Comparison of ENCODE assay signal across 10 cellular contexts in genomic region chr17:29707212-29707571, GRCh38.
DNase-seq lines count a peak whose midpoint lies in the region; ATAC-seq and TF ChIP-seq lines count a peak whose summit lies in the region.
"Had no signal": no experiment of that assay in that cellular context is flagged by ENCODE, and none has a peak within 500 bp of the region (broad histone marks: within the 10 kb centered on the region; RNA-seq: fewer than 3 reads in every experiment).

No MANE protein-coding gene starts in this region.

- H3K9me3 Mint-ChIP-seq in activated naive CD8-positive, alpha-beta T cell (ENCODE audit: low read depth) = no peaks in the 10 kb centered on the region

- H3K27me3 ChIP-seq in GM06990 (replicated peaks; ENCODE audit: control insufficient read depth, insufficient read depth, low read length) (no peaks in the 10 kb centered on the region), gastrocnemius medialis (no peaks in the 10 kb centered on the region)

- in situ Hi-C loops in gastrocnemius medialis (cut with MboI; ENCODE audit: low sequenced_read_pairs in 4 of 4) = no loop called here

- TF ChIP-seq POLR2A in gastrocnemius medialis (IDR thresholded peaks at IDR 0.05) = no peak

- intact Hi-C loops in gastrocnemius medialis (cut with DNase I; ENCODE audit: low total_unique reads) = loop anchor here (2.0 kb wide), 1 partner anchor 68 kb away; no protein-coding TSS in a partner anchor

- no peak for TF ChIP-seq CTCF in GM06990 (IDR thresholded peaks at IDR 0.05; ENCODE audit: insufficient read depth, low read length, poor library complexity, severe bottlenecking)
- TF ChIP-seq CTCF in gastrocnemius medialis (IDR thresholded peaks at IDR 0.05 in 4 of 5, conservative IDR thresholded peaks at IDR 0.05 in 1 of 5) = no peak

- H3K36me3 ChIP-seq in GM06990 (ENCODE audit: control insufficient read depth, insufficient read depth, low read length) (no peaks in the 10 kb centered on the region), gastrocnemius medialis (peaks cover 0 to 14% of the 10 kb centered on the region in 2 donors)

- ATAC-seq in HG02642 (IDR thresholded peaks at IDR 0.05; ENCODE audit: poor library complexity, unreplicated experiment) = peak; percentile 17
- no peak for ATAC-seq in gastrocnemius medialis

- peaks cover 75% of the 10 kb centered on the region for H3K4me1 Mint-ChIP-seq in activated naive CD8-positive, alpha-beta T cell (ENCODE audit: low read depth)

- peak overlapping the region; percentile 82 to 100 (median 93) for H3K27ac ChIP-seq in gastrocnemius medialis

- DNase-seq in GM06990 (ENCODE audit: extremely low read depth, insufficient read length) = no peak
- DNase-seq in gastrocnemius medialis = no peak
- DNase-seq in stimulated activated naive CD4-positive, alpha-beta T cell treated with Interleukin-2 at 50 U/mL for 16 hours (lab: John Stamatoyannopoulos, UW) = no peak
- no peak for DNase-seq in NCI-H146 treated with DMSO at 0.1 percent for 48 hours (lab: John Stamatoyannopoulos, UW; ENCODE audit: unreplicated experiment)
- DNase-seq in NCI-H1048 (lab: John Stamatoyannopoulos, UW) = no peak
- DNase-seq: NCI-H510A treated with DMSO at 0.1 percent for 48 hours, small intestine had no signal

- no peaks in the 10 kb centered on the region for H3K27me3 Mint-ChIP-seq in activated naive CD8-positive, alpha-beta T cell

- H3K4me3 ChIP-seq in GM06990 (replicated peaks; ENCODE audit: low read depth, low read length) = peak overlapping the region; percentile 41
- H3K4me3 ChIP-seq in gastrocnemius medialis = no peak overlapping the region
- H3K4me3 ChIP-seq: mucosa of descending colon had no signal

- H3K36me3 Mint-ChIP-seq in activated naive CD8-positive, alpha-beta T cell = peaks cover 12% of the 10 kb centered on the region

- peak overlapping the region; percentile 98 for H3K27ac Mint-ChIP-seq in activated naive CD8-positive, alpha-beta T cell

- no peaks in the 10 kb centered on the region for H3K9me3 ChIP-seq in gastrocnemius medialis
- H3K9me3 ChIP-seq: mucosa of descending colon had no signal

- peaks cover 76 to 77% of the 10 kb centered on the region in 2 donors for H3K4me1 ChIP-seq in gastrocnemius medialis

- H3K4me3 Mint-ChIP-seq in activated naive CD8-positive, alpha-beta T cell = peak overlapping the region; percentile 86
